In genomic region chr22:46113110-46113909, GRCh38 we compare ENCODE assay signal across 11 cellular contexts. TPM values are rescaled to one million over a fixed set of nuclear protein-coding genes. Genes with fewer than 3 reads are reported as not detected.
DNase-seq lines count a peak whose midpoint lies in the region; ATAC-seq and TF ChIP-seq lines count a peak whose summit lies in the region.
"Had no signal": no experiment of that assay in that cellular context is flagged by ENCODE, and none has a peak within 500 bp of the region (broad histone marks: within the 10 kb centered on the region; RNA-seq: fewer than 3 reads in every experiment).

No MANE protein-coding gene starts in this region.

- H2AFZ ChIP-seq in osteoblast (ENCODE audit: low read length): no peak overlapping the region
- H2AFZ ChIP-seq: neural progenitor cell had no signal

- H3K4me2 ChIP-seq in osteoblast (ENCODE audit: insufficient read depth, low read length): no peak overlapping the region
- H3K4me2 ChIP-seq: neural progenitor cell had no signal

- H3K27ac ChIP-seq in coronary artery (peak overlapping the region; percentile 55 to 85), osteoblast (ENCODE audit: low read depth, low read length) (peak overlapping the region; percentile 41), tibial artery (peak overlapping the region; percentile 75 to 78)
- H3K27ac ChIP-seq: neural progenitor cell had no signal

- no peaks in the 10 kb centered on the region for H3K9me3 Mint-ChIP-seq in activated CD8-positive, alpha-beta T cell treated with anti-CD3 and anti-CD28 coated beads for 36 hours
- H3K9me3 Mint-ChIP-seq: neural progenitor cell had no signal

- H3K27me3 ChIP-seq in osteoblast (ENCODE audit: insufficient read depth, low read length) (no peaks in the 10 kb centered on the region), tibial artery (no peaks in the 10 kb centered on the region)
- H3K27me3 ChIP-seq: neural progenitor cell had no signal

- H3K4me3 ChIP-seq in coronary artery (no peak overlapping the region), osteoblast (ENCODE audit: insufficient read depth, low read length) (no peak overlapping the region), tibial artery (no peak overlapping the region)
- H3K4me3 ChIP-seq: neural progenitor cell had no signal

- H3K36me3 Mint-ChIP-seq in activated CD8-positive, alpha-beta T cell treated with anti-CD3 and anti-CD28 coated beads for 36 hours (ENCODE audit: low read depth): no peaks in the 10 kb centered on the region
- H3K36me3 Mint-ChIP-seq: neural progenitor cell had no signal

- DNase-seq in coronary artery (ENCODE audit: low spot score): no peak
- no peak for DNase-seq in osteoblast (ENCODE audit: insufficient read length, low spot score, missing footprints)
- DNase-seq in tibial artery: no peak
- no peak for DNase-seq in activated CD8-positive, alpha-beta T cell treated with anti-CD3 and anti-CD28 coated beads for 36 hours
- DNase-seq in NCI-H1436 (lab: John Stamatoyannopoulos, UW): no peak
- DNase-seq in activated CD4-positive, alpha-beta T cell treated with anti-CD3 and anti-CD28 coated beads for 1 hour: no peak
- DNase-seq: activated CD8-positive, alpha-beta memory T cell treated with anti-CD3 and anti-CD28 coated beads, Interleukin-2, amount 50 U/mL, for 48 hours; H7; stimulated activated CD4-positive, alpha-beta T cell treated with anti-CD3 and anti-CD28 coated beads, Interleukin-15, amount 100 ng/mL, for 24 hours had no signal

- CTCF ChIA-PET in activated CD8-positive, alpha-beta T cell treated with anti-CD3 and anti-CD28 coated beads for 36 hours (lab: Charles Lee): interaction anchor here (5.0 to 5.3 kb wide), 2 partner anchors 105 to 117 kb away, joined by 78 to 110 read pairs; no protein-coding TSS in a partner anchor

- H4K20me1 ChIP-seq in osteoblast (ENCODE audit: insufficient read depth, low read length): peaks cover 92% of the 10 kb centered on the region

- H3K9me3 ChIP-seq in osteoblast (ENCODE audit: low read depth, low read length) (no peaks in the 10 kb centered on the region), tibial artery (no peaks in the 10 kb centered on the region)

- POLR2A ChIA-PET in activated CD8-positive, alpha-beta T cell treated with anti-CD3 and anti-CD28 coated beads for 36 hours (lab: Charles Lee): no interaction called here

- H3K4me1 ChIP-seq in osteoblast (ENCODE audit: insufficient read depth, low read length): peaks cover 46% of the 10 kb centered on the region
- peaks cover 6 to 87% (median 75%) of the 10 kb centered on the region in 4 donors for H3K4me1 ChIP-seq in tibial artery

- no peaks in the 10 kb centered on the region for H3K4me1 Mint-ChIP-seq in activated CD8-positive, alpha-beta T cell treated with anti-CD3 and anti-CD28 coated beads for 36 hours (ENCODE audit: low read depth)

- no peak for ATAC-seq in activated CD8-positive, alpha-beta T cell treated with anti-CD3 and anti-CD28 coated beads for 36 hours

- no peaks in the 10 kb centered on the region for H3K27me3 Mint-ChIP-seq in activated CD8-positive, alpha-beta T cell treated with anti-CD3 and anti-CD28 coated beads for 36 hours

- H3K27ac Mint-ChIP-seq in activated CD8-positive, alpha-beta T cell treated with anti-CD3 and anti-CD28 coated beads for 36 hours: no peak overlapping the region

- H3K36me3 ChIP-seq in osteoblast (ENCODE audit: insufficient read depth, low read length): peaks cover 77% of the 10 kb centered on the region
- H3K36me3 ChIP-seq in tibial artery: peaks cover 15 to 55% (median 44%) of the 10 kb centered on the region in 3 donors
- H3K36me3 ChIP-seq: neural progenitor cell had no signal

- no peak for TF ChIP-seq CTCF in coronary artery (IDR thresholded peaks at IDR 0.05)
- no peak for TF ChIP-seq CTCF in osteoblast (IDR thresholded peaks at IDR 0.05; ENCODE audit: extremely low read depth, low read depth, low read length)
- no peak for TF ChIP-seq CTCF in tibial artery (IDR thresholded peaks at IDR 0.05)
- TF ChIP-seq CTCF in activated CD8-positive, alpha-beta T cell treated with anti-CD3 and anti-CD28 coated beads for 36 hours (IDR thresholded peaks at IDR 0.05): no peak

- intact Hi-C loops in tibial artery (cut with DNase I; ENCODE audit: low total_unique reads): no loop called here
- intact Hi-C loops in activated CD8-positive, alpha-beta T cell treated with anti-CD3 and anti-CD28 coated beads for 36 hours (cut with micrococcal nuclease): no loop called here

- H3K79me2 ChIP-seq in osteoblast (ENCODE audit: insufficient read depth, low read length): peaks cover 41% of the 10 kb centered on the region

- no peak overlapping the region for H3K4me3 Mint-ChIP-seq in activated CD8-positive, alpha-beta T cell treated with anti-CD3 and anti-CD28 coated beads for 36 hours
- H3K4me3 Mint-ChIP-seq: neural progenitor cell had no signal

TF ChIP-seq in PFSK-1, 5 proteins besides CTCF, POLR2A, EP300 and RAD21:
- no peak for TF ChIP-seq REST (IDR thresholded peaks at IDR 0.05; ENCODE audit: insufficient read depth in 1 of 2, low read depth in 2 of 2, low read length in 2 of 2)
- no peak for TF ChIP-seq TAF1 (IDR thresholded peaks at IDR 0.05; ENCODE audit: borderline replicate concordance, insufficient read depth, low read length)
- no peak for TF ChIP-seq SIN3A (IDR thresholded peaks at IDR 0.05; ENCODE audit: borderline replicate concordance, insufficient read depth, low read length)
- TF ChIP-seq POLR2AphosphoS5 (IDR thresholded peaks at IDR 0.05; ENCODE audit: low read depth, low read length): 0 out of 2 replicates have a peak, but pooled peaks have one; percentile 0
- TF ChIP-seq FOXP2 (optimal IDR thresholded peaks at IDR 0.05; ENCODE audit: borderline replicate concordance, extremely low read depth, extremely low read length, insufficient read depth): no peak

RNA-seq across cellular contexts. Expression of gene PPARA, which starts 37.0 kb away (rescaled TPM):
- 10.2 TPM for polyA plus RNA-seq in PFSK-1 (2012; ENCODE audit: insufficient read length, low read depth)
- 21.8 and 22.1 TPM in 2 replicates for total RNA-seq in osteoblast
- total RNA-seq in activated CD8-positive, alpha-beta T cell treated with anti-CD3 and anti-CD28 coated beads for 36 hours: 10 to 100 TPM in 1 of 2 experiments, 1 to 10 TPM in 1; 9.1 to 11.8 TPM
